In the genomic region with DNA sequence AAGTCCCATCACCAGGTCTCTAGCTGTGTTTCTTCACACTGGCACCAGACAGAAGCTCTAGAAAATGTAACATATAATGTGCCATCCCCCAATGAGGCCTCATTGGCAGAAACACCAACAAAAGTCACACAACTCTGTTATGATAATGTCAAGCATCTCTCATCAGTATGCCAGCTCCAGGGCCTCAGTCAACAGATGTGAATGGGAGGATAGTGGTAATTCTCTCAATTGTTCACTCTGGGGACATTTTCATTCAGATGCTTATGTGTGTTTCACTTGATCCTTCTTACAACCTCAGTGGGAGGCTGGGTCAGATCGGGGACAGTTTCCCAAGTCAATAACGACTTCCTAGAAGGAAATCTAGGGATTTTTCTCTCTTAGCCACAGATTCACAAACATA, we compare ENCODE assay signal across 25 cellular contexts.
"Had no signal": no experiment of that assay in that cellular context is flagged by ENCODE, and none has a peak within 500 bp of the region (broad histone marks: within the 10 kb centered on the region; RNA-seq: fewer than 3 reads in every experiment).

No MANE protein-coding gene starts in this region.

- H3K4me1 ChIP-seq: body of pancreas, foreskin keratinocyte, prostate gland, testis, uterus had no signal

- H3K9me3 ChIP-seq: body of pancreas, neutrophil, ovary, prostate gland, testis, uterus had no signal

- H3K36me3 ChIP-seq: cardiac muscle cell, neutrophil, ovary, prostate gland, uterus had no signal

- H3K27me3 ChIP-seq: body of pancreas, cardiac muscle cell, foreskin keratinocyte, neutrophil, ovary, testis, uterus had no signal

- ATAC-seq: activated CD8-positive, alpha-beta T cell treated with anti-CD3 and anti-CD28 coated beads, Interleukin-2, amount 10 ng/mL, durations not matched to agents 7 days and 5 days; activated naive CD8-positive, alpha-beta T cell treated with anti-CD3 and anti-CD28 coated beads, Interleukin-2, amount 50 U/mL, for 24 hours; body of pancreas; foreskin keratinocyte; left ventricle myocardium superior; natural killer cell treated with Interleukin-12 subunit alpha and Interleukin-12 subunit beta and Interleukin-15 and Interleukin-18, amount 100 ng/mL, for 72 hours; stimulated activated naive B cell treated with anti-CD40 and anti-IgM and Interleukin-4, amounts not matched to agents 10 μg/mL and 1 μg/mL and 100 μg/mL, for 72 hours had no signal

- H3K27ac ChIP-seq: body of pancreas, cardiac muscle cell, foreskin keratinocyte, neutrophil, ovary, prostate gland, testis, uterus, VCaP had no signal

- DNase-seq: activated CD4-positive, alpha-beta T cell treated with anti-CD3 and anti-CD28 coated beads, Interleukin-2, amount 50 U/mL, for 1 hour; activated CD4-positive, CD25-positive, alpha-beta regulatory T cell treated with anti-CD3 and anti-CD28 coated beads, Interleukin-2, amount 50 U/mL, for 72 hours; activated CD8-positive, alpha-beta T cell treated with anti-CD3 and anti-CD28 coated beads, Interleukin-2, amount 10 ng/mL, durations not matched to agents 7 days and 5 days; activated gamma-delta T cell; activated naive CD4-positive, alpha-beta T cell treated with anti-CD3 and anti-CD28 coated beads, Interleukin-2, amount 50 U/mL, for 16 hours; activated naive CD8-positive, alpha-beta T cell treated with anti-CD3 and anti-CD28 coated beads, Interleukin-2, amount 50 U/mL, for 24 hours; anterior cingulate cortex; body of pancreas; erythroblast; foreskin keratinocyte; kidney glomerular epithelial cell; left ventricle myocardium superior; ovary; stimulated activated CD4-positive, alpha-beta T cell treated with anti-CD3 and anti-CD28 coated beads, Interleukin-2, amount 100 ng/mL, for 48 hours; stimulated activated CD8-positive, alpha-beta memory T cell treated with anti-CD3 and anti-CD28 coated beads, Interleukin-4, amount 100 ng/mL, for 48 hours; stimulated activated naive B cell treated with anti-CD40 and anti-IgM and Interleukin-4, amounts not matched to agents 10 μg/mL and 1 μg/mL and 100 μg/mL, for 72 hours; T-helper 2 cell; testis; trophoblast cell; uterus had no signal

- H3K4me3 ChIP-seq: body of pancreas, cardiac muscle cell, ovary, prostate gland, testis, uterus had no signal
